In genomic region chr1:197903196-197903514, GRCh38 we compare ENCODE assay signal across 1 cellular context.
TF ChIP-seq lines count a peak whose summit lies in the region.

No MANE protein-coding gene starts in this region.

TF ChIP-seq in HepG2, 621 proteins besides CTCF, POLR2A, EP300 and RAD21 (continued from another document):
- TF ChIP-seq ZNF710 (CRISPR knock-in tag; IDR thresholded peaks at IDR 0.05; ENCODE audit: borderline replicate concordance) (no peak), ZNF549 (CRISPR knock-in tag; IDR thresholded peaks at IDR 0.05) (no peak), ZNF766 (CRISPR knock-in tag; IDR thresholded peaks at IDR 0.05; ENCODE audit: borderline replicate concordance) (no peak), NKX3-1 (CRISPR knock-in tag; IDR thresholded peaks at IDR 0.05) (0 out of 2 replicates have a peak, but pooled peaks have one; percentile 10), ZNF615 (CRISPR knock-in tag; IDR thresholded peaks at IDR 0.05; ENCODE audit: borderline replicate concordance) (no peak), NR2F1 (CRISPR knock-in tag; IDR thresholded peaks at IDR 0.05) (no peak), ZNF740 (CRISPR knock-in tag; IDR thresholded peaks at IDR 0.05) (peak; percentile 90; the same call in 1 of the 2 replicates), ZNF737 (CRISPR knock-in tag; IDR thresholded peaks at IDR 0.05; ENCODE audit: borderline replicate concordance) (no peak), ZUFSP (CRISPR knock-in tag; IDR thresholded peaks at IDR 0.05; ENCODE audit: borderline replicate concordance) (no peak), SIX4 (CRISPR knock-in tag; IDR thresholded peaks at IDR 0.05) (no peak), ZBTB37 (CRISPR knock-in tag; IDR thresholded peaks at IDR 0.05) (no peak), IRF2 (CRISPR knock-in tag; IDR thresholded peaks at IDR 0.05) (0 out of 2 replicates have a peak, but pooled peaks have one; percentile 8), TFAP4 (IDR thresholded peaks at IDR 0.05; ENCODE audit: borderline replicate concordance, low read depth) (no peak), ZNF24 (IDR thresholded peaks at IDR 0.05) (no peak), GATAD1 (CRISPR knock-in tag; IDR thresholded peaks at IDR 0.05) (no peak), JDP2 (CRISPR knock-in tag; IDR thresholded peaks at IDR 0.05; ENCODE audit: borderline replicate concordance) (no peak), HNF4G (IDR thresholded peaks at IDR 0.05; ENCODE audit: borderline replicate concordance, low read depth, low read length) (no peak), HNF4G (CRISPR knock-in tag; IDR thresholded peaks at IDR 0.05; ENCODE audit: borderline replicate concordance, low read depth) (no peak), CBX5 (CRISPR knock-in tag; IDR thresholded peaks at IDR 0.05; ENCODE audit: borderline replicate concordance) (0 out of 2 replicates have a peak, but pooled peaks have one; percentile 12), DZIP1 (CRISPR knock-in tag; IDR thresholded peaks at IDR 0.05) (no peak), ELF1 (CRISPR knock-in tag; IDR thresholded peaks at IDR 0.05) (no peak), ZNF256 (CRISPR knock-in tag; conservative IDR thresholded peaks at IDR 0.05) (no peak), ZNF510 (CRISPR knock-in tag; IDR thresholded peaks at IDR 0.05; ENCODE audit: low read depth) (no peak), ARID3A (IDR thresholded peaks at IDR 0.05; ENCODE audit: low read depth, low read length) (no peak), ZBTB7A (CRISPR knock-in tag; IDR thresholded peaks at IDR 0.05) (no peak), HNRNPUL1 (IDR thresholded peaks at IDR 0.05; ENCODE audit: low read depth, low read length) (no peak), MAFK (conservative IDR thresholded peaks at IDR 0.05 in 1 of 2, IDR thresholded peaks at IDR 0.05 in 1 of 2; ENCODE audit: low read length in 2 of 2) (no peak), KDM5A (IDR thresholded peaks at IDR 0.05; ENCODE audit: borderline replicate concordance, low read length) (0 out of 2 replicates have a peak, but pooled peaks have one; percentile 1), ZNF513 (CRISPR knock-in tag; conservative IDR thresholded peaks at IDR 0.05) (no peak), ZNF777 (CRISPR knock-in tag; IDR thresholded peaks at IDR 0.05) (no peak), RBAK (CRISPR knock-in tag; IDR thresholded peaks at IDR 0.05) (no peak), SAFB2 (CRISPR knock-in tag; IDR thresholded peaks at IDR 0.05; ENCODE audit: borderline replicate concordance, low read depth) (no peak), PHF5A (CRISPR knock-in tag; IDR thresholded peaks at IDR 0.05; ENCODE audit: low read depth, unreplicated experiment) (peak; percentile 1), ZNF33A (CRISPR knock-in tag; IDR thresholded peaks at IDR 0.05; ENCODE audit: borderline replicate concordance) (0 out of 2 replicates have a peak, but pooled peaks have one; percentile 19), MIER2 (CRISPR knock-in tag; IDR thresholded peaks at IDR 0.05) (no peak), ZKSCAN1 (IDR thresholded peaks at IDR 0.05; ENCODE audit: low read length) (no peak), HOXA3 (CRISPR knock-in tag; IDR thresholded peaks at IDR 0.05) (no peak)
